Comparison of ENCODE assay signal across 24 cellular contexts in the genomic region with DNA sequence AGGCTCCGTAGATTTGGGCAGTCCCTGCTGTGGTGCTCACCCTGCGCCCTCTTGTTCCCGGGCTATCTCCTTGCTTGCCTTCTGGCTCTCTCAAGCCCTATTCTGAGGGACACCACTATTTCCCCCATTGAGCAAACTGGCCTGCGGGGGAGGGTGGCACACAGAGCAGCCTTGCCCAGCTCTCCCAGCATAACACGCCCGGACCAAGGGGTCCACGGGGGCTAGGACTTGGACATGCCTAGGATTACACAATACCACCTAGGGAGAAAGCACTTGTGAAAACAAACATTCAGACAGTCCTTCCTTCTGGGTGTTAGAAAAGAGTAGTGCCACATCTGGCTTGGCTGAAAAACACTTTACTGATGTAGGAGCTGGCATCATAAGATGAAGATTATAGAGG.
"Had no signal": no experiment of that assay in that cellular context is flagged by ENCODE, and none has a peak within 500 bp of the region (broad histone marks: within the 10 kb centered on the region; RNA-seq: fewer than 3 reads in every experiment).

No MANE protein-coding gene starts in this region.

- H3K27ac ChIP-seq: coronary artery, esophagus squamous epithelium, left lung, right atrium auricular region, skin epidermis, upper lobe of left lung had no signal

- H3K9me3 ChIP-seq: esophagus squamous epithelium, left lung, right atrium auricular region, SK-N-SH, upper lobe of left lung had no signal

- DNase-seq: activated CD4-positive, CD25-positive, alpha-beta regulatory T cell treated with anti-CD3 and anti-CD28 coated beads, Interleukin-2, amount 50 U/mL, for 72 hours; activated CD8-positive, alpha-beta memory T cell treated with anti-CD3 and anti-CD28 coated beads for 24 hours; activated effector memory CD4-positive, alpha-beta T cell treated with anti-CD3 and anti-CD28 coated beads, Interleukin-2, amount 50 U/mL, for 16 hours; activated T-cell treated with anti-CD3 and anti-CD28 coated beads for 4 hours; amniotic stem cell; central memory CD4-positive, alpha-beta T cell; esophagus squamous epithelium; hippocampal formation; mammary epithelial cell; naive B cell; occipital lobe; SK-N-SH; stimulated activated CD4-positive, alpha-beta T cell treated with anti-CD3 and anti-CD28 coated beads, Interleukin-15, amount 100 ng/mL, for 24 hours; stimulated activated CD4-positive, alpha-beta T cell treated with anti-CD3 and anti-CD28 coated beads, Interleukin-4, amount 100 ng/mL, for 1 hour; stimulated activated naive CD4-positive, alpha-beta T cell treated with Interleukin-2 at 50 U/mL for 16 hours; T-cell; T1000; upper lobe of left lung had no signal

- H3K27me3 ChIP-seq: esophagus squamous epithelium, left lung, right atrium auricular region, upper lobe of left lung had no signal

- H3K9ac ChIP-seq: SK-N-SH had no signal

- H3K4me3 Mint-ChIP-seq: activated naive CD4-positive, alpha-beta T cell treated with anti-CD3 and anti-CD28 coated beads, Interleukin-2, amount 50 U/mL, for 24 hours; naive B cell; T-cell had no signal

- H3K4me2 ChIP-seq: SK-N-SH had no signal

- H3K9me3 Mint-ChIP-seq: activated naive CD4-positive, alpha-beta T cell treated with anti-CD3 and anti-CD28 coated beads, Interleukin-2, amount 50 U/mL, for 24 hours; naive B cell; T-cell had no signal

- ATAC-seq: left lung, T-cell had no signal

- H3K27me3 Mint-ChIP-seq: activated naive CD4-positive, alpha-beta T cell treated with anti-CD3 and anti-CD28 coated beads, Interleukin-2, amount 50 U/mL, for 24 hours; naive B cell; progenitor cell of endocrine pancreas; T-cell had no signal

- H3K4me3 ChIP-seq: coronary artery, esophagus squamous epithelium, left lung, right atrium auricular region, skin epidermis, upper lobe of left lung had no signal

- H3K27ac Mint-ChIP-seq: activated naive CD4-positive, alpha-beta T cell treated with anti-CD3 and anti-CD28 coated beads, Interleukin-2, amount 50 U/mL, for 24 hours; progenitor cell of endocrine pancreas had no signal
